16 cellular contexts compared by ENCODE assay signal in the genomic region with DNA sequence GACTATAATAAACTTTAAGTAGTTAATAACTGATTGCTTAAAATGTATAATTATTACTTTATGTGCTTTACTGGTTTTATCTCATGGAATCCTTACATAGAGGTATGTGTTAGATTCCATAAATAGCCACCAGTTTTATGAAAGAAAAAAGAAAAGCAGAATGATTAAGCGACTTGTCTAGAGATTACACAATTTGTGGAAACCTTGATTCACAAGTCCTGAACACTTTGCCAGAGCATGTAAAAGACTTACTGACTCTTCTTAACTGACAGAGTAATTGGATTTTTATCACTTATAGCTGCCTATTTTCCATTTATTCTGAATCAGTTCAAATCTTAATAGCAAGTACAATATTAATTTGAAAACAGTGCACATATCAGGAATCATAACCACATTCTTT.
A peak's percentile ranks its signal among the peaks of the same experiment; 100 is the strongest.
DNase-seq lines count a peak whose midpoint lies in the region; ATAC-seq and TF ChIP-seq lines count a peak whose summit lies in the region.
"Had no signal": no experiment of that assay in that cellular context is flagged by ENCODE, and none has a peak within 500 bp of the region (broad histone marks: within the 10 kb centered on the region; RNA-seq: fewer than 3 reads in every experiment).

No MANE protein-coding gene starts in this region.

- in situ Hi-C loops in mammary epithelial cell (cut with MboI; ENCODE audit: low sequenced_read_pairs in 2 of 2) = no loop called here

- no peak overlapping the region for H2AFZ ChIP-seq in mammary epithelial cell (ENCODE audit: low read depth, low read length)

- no peaks in the 10 kb centered on the region for H4K20me1 ChIP-seq in mammary epithelial cell (ENCODE audit: insufficient read depth, low read length)
- H4K20me1 ChIP-seq: BLaER1 treated with 17β-estradiol and CSF1 and Interleukin-3, amounts not matched to agents 10 nM and 100 nM had no signal

- no TSS peak for BruUV-seq in mammary epithelial cell (replicated peaks; lab: Mats Ljungman, UMichigan)

- TF ChIP-seq CTCF in AG10803 (conservative IDR thresholded peaks at IDR 0.05; ENCODE audit: low read length) = no peak
- no peak for TF ChIP-seq CTCF in HFFc6 (IDR thresholded peaks at IDR 0.05)
- no peak for TF ChIP-seq CTCF in mammary epithelial cell (conservative IDR thresholded peaks at IDR 0.05 in 1 of 2, IDR thresholded peaks at IDR 0.05 in 1 of 2; ENCODE audit: extremely low read depth in 1 of 2, insufficient read depth in 1 of 2, low read depth in 1 of 2, low read length in 2 of 2)
- no peak for TF ChIP-seq CTCF in foreskin keratinocyte (conservative IDR thresholded peaks at IDR 0.05)

- peaks cover 26% of the 10 kb centered on the region for H3K4me1 Mint-ChIP-seq in HFFc6 (ENCODE audit: low read depth)
- H3K4me1 Mint-ChIP-seq: H9 had no signal

- H3K27ac Mint-ChIP-seq in HFFc6 = no peak overlapping the region
- H3K27ac Mint-ChIP-seq: H9 had no signal

- no peaks in the 10 kb centered on the region; the same call in 1 of the 2 replicates for H3K27me3 Mint-ChIP-seq in HFFc6 (ENCODE audit: insufficient read depth)

- H3K4me3 Mint-ChIP-seq in HFFc6 = no peak overlapping the region
- H3K4me3 Mint-ChIP-seq: H9 had no signal

- H3K27ac ChIP-seq in mammary epithelial cell (ENCODE audit: insufficient read depth, low read depth, low read length) = no peak overlapping the region
- no peak overlapping the region for H3K27ac ChIP-seq in foreskin keratinocyte
- H3K27ac ChIP-seq: BLaER1 treated with 17β-estradiol and CSF1 and Interleukin-3, amounts not matched to agents 10 nM and 100 nM had no signal

- no peak overlapping the region for H3K4me2 ChIP-seq in mammary epithelial cell (ENCODE audit: insufficient read depth, low read depth, low read length)
- H3K4me2 ChIP-seq: BLaER1 treated with 17β-estradiol and CSF1 and Interleukin-3, amounts not matched to agents 10 nM and 100 nM had no signal

- WGBS in mammary epithelial cell (ENCODE audit: low coverage, missing lambda C conversion rate) = 100% methylated on average over 1 of the region's 1 CpG

- H3K4me3 ChIP-seq in AG10803 (ENCODE audit: low read length) = no peak overlapping the region
- no peak overlapping the region for H3K4me3 ChIP-seq in mammary epithelial cell (replicated peaks in 1 of 3; ENCODE audit: insufficient read depth in 1 of 3, low read depth in 2 of 3, low read length in 3 of 3)
- H3K4me3 ChIP-seq: BLaER1 treated with 17β-estradiol and CSF1 and Interleukin-3, amounts not matched to agents 10 nM and 100 nM had no signal

- DNase-seq in AG10803 (ENCODE audit: low read depth) = peak; percentile 37
- peak; percentile 12 for DNase-seq in HFFc6
- peak; percentile 35 for DNase-seq in mammary epithelial cell
- peak; percentile 27 to 52 for DNase-seq in foreskin keratinocyte
- DNase-seq in NAMALWA (ENCODE audit: low spot score) = no peak
- no peak for DNase-seq in NOMO-1 treated with DMSO at 0.1 percent for 48 hours (lab: John Stamatoyannopoulos, UW; ENCODE audit: unreplicated experiment)
- DNase-seq: DMS 273 treated with DMSO at 0.1 percent for 48 hours, H9, NCI-H1417 treated with DMSO at 0.1 percent for 48 hours, NCI-H2081, NCI-H2227 treated with DMSO at 0.1 percent for 48 hours, NCI-H69, SIG-M5 had no signal

- ATAC-seq in foreskin keratinocyte (no peak), GM18502 (IDR thresholded peaks at IDR 0.05; ENCODE audit: poor library complexity, unreplicated experiment) (no peak)
- ATAC-seq: Panc1 had no signal

- H3K36me3 Mint-ChIP-seq in HFFc6 (ENCODE audit: low read depth) = no peaks in the 10 kb centered on the region

- CTCF ChIA-PET in mammary epithelial cell (lab: Charles Lee; ENCODE audit: low non-redundant PET) = interaction anchor here (0.8 kb wide), 1 partner anchor 192 kb away, joined by 5 read pairs; no protein-coding TSS in a partner anchor

- intact Hi-C loops in mammary epithelial cell (cut with micrococcal nuclease) = no loop called here

- H3K9ac ChIP-seq in mammary epithelial cell (ENCODE audit: insufficient read depth, low read length) = no peak overlapping the region
- H3K9ac ChIP-seq: BLaER1 treated with 17β-estradiol and CSF1 and Interleukin-3, amounts not matched to agents 10 nM and 100 nM had no signal

- H3K4me1 ChIP-seq in mammary epithelial cell (ENCODE audit: insufficient read depth, low read length) = no peaks in the 10 kb centered on the region
- no peaks in the 10 kb centered on the region for H3K4me1 ChIP-seq in foreskin keratinocyte
- H3K4me1 ChIP-seq: BLaER1 treated with 17β-estradiol and CSF1 and Interleukin-3, amounts not matched to agents 10 nM and 100 nM had no signal

- dilution Hi-C loops in mammary epithelial cell (cut with HindIII; ENCODE audit: low sequenced_read_pairs) = no loop called here

- H3K36me3 ChIP-seq in mammary epithelial cell (ENCODE audit: insufficient read depth, low read length) = no peaks in the 10 kb centered on the region
- H3K36me3 ChIP-seq: BLaER1 treated with 17β-estradiol and CSF1 and Interleukin-3, amounts not matched to agents 10 nM and 100 nM had no signal

- H3K9me3 ChIP-seq in mammary epithelial cell (replicated peaks; ENCODE audit: insufficient read depth, low read length) = no peaks in the 10 kb centered on the region
- H3K9me3 ChIP-seq: BLaER1 treated with 17β-estradiol and CSF1 and Interleukin-3, amounts not matched to agents 10 nM and 100 nM had no signal

- no peaks in the 10 kb centered on the region for H3K79me2 ChIP-seq in mammary epithelial cell (ENCODE audit: insufficient read depth, low read length)

- H3K27me3 ChIP-seq in mammary epithelial cell (ENCODE audit: insufficient read depth, low read length) (no peaks in the 10 kb centered on the region), foreskin keratinocyte (no peaks in the 10 kb centered on the region)
- H3K27me3 ChIP-seq: BLaER1 treated with 17β-estradiol and CSF1 and Interleukin-3, amounts not matched to agents 10 nM and 100 nM had no signal

- H3K9me3 Mint-ChIP-seq in HFFc6 = no peaks in the 10 kb centered on the region
- H3K9me3 Mint-ChIP-seq: H9 had no signal

Comparison
In these comparisons a context has a peak if more than half of its experiments do, and no peak if none do; other contexts are left out.
1. DNase-seq: peak in AG10803 (single experiment), HFFc6 (single experiment), mammary epithelial cell (single experiment) and foreskin keratinocyte (2 of 2); none in NAMALWA (single experiment) and NOMO-1 treated with DMSO at 0.1 percent for 48 hours (single experiment).